26 cellular contexts compared by ENCODE assay signal in the genomic region with DNA sequence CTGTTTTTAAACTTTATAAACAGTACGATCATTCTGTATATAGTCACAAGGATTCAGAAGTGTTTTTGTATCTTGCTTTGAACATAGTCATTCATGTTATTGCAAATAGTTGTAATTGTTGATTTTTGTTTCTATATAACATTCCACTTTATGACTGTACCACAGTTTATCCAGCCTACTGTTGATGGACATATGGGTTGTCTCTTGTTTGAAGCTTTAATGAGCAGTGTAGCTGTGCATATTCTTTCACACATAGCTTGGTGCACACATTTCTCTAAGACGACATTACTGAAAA. TPM values are rescaled to one million over a fixed set of nuclear protein-coding genes. Genes with fewer than 3 reads are reported as not detected.
DNase-seq lines count a peak whose midpoint lies in the region; ATAC-seq, FAIRE-seq and TF ChIP-seq lines count a peak whose summit lies in the region.
"Had no signal": no experiment of that assay in that cellular context is flagged by ENCODE, and none has a peak within 500 bp of the region (broad histone marks: within the 10 kb centered on the region; RNA-seq: fewer than 3 reads in every experiment).

No MANE protein-coding gene starts in this region.

- TF ChIP-seq POLR2A in breast epithelium (IDR thresholded peaks at IDR 0.05) (no peak), GM12892 (IDR thresholded peaks at IDR 0.05; ENCODE audit: low read depth, low read length) (no peak)

- H3K27me3 Mint-ChIP-seq in MCF 10A (ENCODE audit: insufficient read depth, unreplicated experiment) (no peaks in the 10 kb centered on the region), T-cell (no peaks in the 10 kb centered on the region)
- H3K27me3 Mint-ChIP-seq: brain; stimulated activated memory B cell treated with anti-CD40 and anti-IgM and Interleukin-4, amounts not matched to agents 10 μg/mL and 1 μg/mL and 100 μg/mL, for 72 hours had no signal

- H3K4me2 ChIP-seq in skeletal muscle satellite cell (ENCODE audit: low read length): peak overlapping the region; percentile 24
- H3K4me2 ChIP-seq: BLaER1 had no signal

- H3K27me3 ChIP-seq in breast epithelium (no peaks in the 10 kb centered on the region), skeletal muscle satellite cell (ENCODE audit: control insufficient read depth, insufficient read depth, low read length) (no peaks in the 10 kb centered on the region)
- no peaks in the 10 kb centered on the region for H3K27me3 ChIP-seq in effector memory CD4-positive, alpha-beta T cell (replicated peaks; ENCODE audit: control insufficient read depth, insufficient read depth, low read length, poor library complexity, severe bottlenecking)
- H3K27me3 ChIP-seq: BLaER1, testis had no signal

- H3K4me1 Mint-ChIP-seq in MCF 10A (ENCODE audit: insufficient read depth, unreplicated experiment) (peaks cover 13% of the 10 kb centered on the region), T-cell (peaks cover 62 to 76% (median 69%) of the 10 kb centered on the region in 3 donors)

- H3K9me3 Mint-ChIP-seq in MCF 10A (ENCODE audit: unreplicated experiment) (no peaks in the 10 kb centered on the region), T-cell (no peaks in the 10 kb centered on the region)
- H3K9me3 Mint-ChIP-seq: brain; neural crest cell; stimulated activated memory B cell treated with anti-CD40 and anti-IgM and Interleukin-4, amounts not matched to agents 10 μg/mL and 1 μg/mL and 100 μg/mL, for 72 hours; T-helper 1 cell treated with Interleukin-12 subunit alpha and Interleukin-12 subunit beta and Interleukin-4 antibody, amounts not matched to agents 30 μg/mL and 1 μg/mL, for 36 hours had no signal

- peak overlapping the region; percentile 66 for H3K27ac Mint-ChIP-seq in MCF 10A (ENCODE audit: low read depth, unreplicated experiment)
- H3K27ac Mint-ChIP-seq in T-cell: peak overlapping the region; percentile 76 to 82
- H3K27ac Mint-ChIP-seq: stimulated activated memory B cell treated with anti-CD40 and anti-IgM and Interleukin-4, amounts not matched to agents 10 μg/mL and 1 μg/mL and 100 μg/mL, for 72 hours; T-helper 1 cell treated with Interleukin-12 subunit alpha and Interleukin-12 subunit beta and Interleukin-4 antibody, amounts not matched to agents 30 μg/mL and 1 μg/mL, for 36 hours had no signal

- no peak overlapping the region for H3K27ac ChIP-seq in breast epithelium
- peak overlapping the region; percentile 47 for H3K27ac ChIP-seq in effector memory CD4-positive, alpha-beta T cell (ENCODE audit: insufficient read depth, low read length, poor library complexity, severe bottlenecking)
- H3K27ac ChIP-seq: BLaER1, testis had no signal

- TF ChIP-seq CTCF in MCF 10A (IDR thresholded peaks at IDR 0.05; ENCODE audit: unreplicated experiment) (no peak), breast epithelium (IDR thresholded peaks at IDR 0.05) (no peak)

- no peaks in the 10 kb centered on the region for H3K36me3 Mint-ChIP-seq in MCF 10A (ENCODE audit: insufficient read depth, unreplicated experiment)
- peaks cover 11% of the 10 kb centered on the region for H3K36me3 Mint-ChIP-seq in T-cell
- H3K36me3 Mint-ChIP-seq: brain; stimulated activated memory B cell treated with anti-CD40 and anti-IgM and Interleukin-4, amounts not matched to agents 10 μg/mL and 1 μg/mL and 100 μg/mL, for 72 hours had no signal

- H3K4me1 ChIP-seq in breast epithelium (no peaks in the 10 kb centered on the region), skeletal muscle satellite cell (ENCODE audit: control insufficient read depth, insufficient read depth, low read length) (peaks cover 24% of the 10 kb centered on the region)
- no peaks in the 10 kb centered on the region for H3K4me1 ChIP-seq in effector memory CD4-positive, alpha-beta T cell (ENCODE audit: control insufficient read depth, insufficient read depth, low read length, poor library complexity, severe bottlenecking)
- H3K4me1 ChIP-seq: testis had no signal

- no peak for FAIRE-seq in GM12892 (lab: Jason Lieb, UNC)
- FAIRE-seq: GM12878 had no signal

- CTCF ChIA-PET in MCF 10A (lab: Yijun Ruan, JAX): interaction anchor here (0.7 to 1.0 kb wide), 3 partner anchors 18 to 165 kb away, joined by 3 read pairs; no protein-coding TSS in a partner anchor
- CTCF ChIA-PET in T-cell (lab: Charles Lee): interaction anchor here in 1 of 2 donors (0.7 kb wide), 1 partner anchor 343 kb away, joined by 3 read pairs; no protein-coding TSS in a partner anchor

- intact Hi-C loops in MCF 10A (cut with micrococcal nuclease) (no loop called here), breast epithelium (cut with DNase I; ENCODE audit: low total_unique reads) (no loop called here)

- POLR2A ChIA-PET in MCF 10A (lab: Yijun Ruan, JAX): interaction anchor here (0.6 kb wide), 1 partner anchor 1482 kb away, joined by 3 read pairs; no protein-coding TSS in a partner anchor
- POLR2A ChIA-PET in T-cell (lab: Charles Lee): interaction anchor here in 1 of 2 donors (0.6 to 0.7 kb wide), 3 partner anchors 117 to 535 kb away, joined by 3 to 5 read pairs (median 4); no protein-coding TSS in a partner anchor

- H3K9ac ChIP-seq in skeletal muscle satellite cell (ENCODE audit: low read depth, low read length): peak overlapping the region; percentile 33
- H3K9ac ChIP-seq: BLaER1 had no signal

- H3K36me3 ChIP-seq in breast epithelium (no peaks in the 10 kb centered on the region), skeletal muscle satellite cell (ENCODE audit: insufficient read depth, low read length) (no peaks in the 10 kb centered on the region)
- no peaks in the 10 kb centered on the region for H3K36me3 ChIP-seq in effector memory CD4-positive, alpha-beta T cell (ENCODE audit: control insufficient read depth, insufficient read depth, low read length)
- H3K36me3 ChIP-seq: BLaER1 had no signal

- no peak overlapping the region for H3K4me3 ChIP-seq in breast epithelium
- no peak overlapping the region for H3K4me3 ChIP-seq in effector memory CD4-positive, alpha-beta T cell (ENCODE audit: insufficient read depth, low read depth, low read length, poor library complexity, severe bottlenecking)
- H3K4me3 ChIP-seq in skeletal muscle satellite cell (ENCODE audit: low read length): no peak overlapping the region
- H3K4me3 ChIP-seq: BLaER1, GM12878, testis had no signal

- DNase-seq in MCF 10A (ENCODE audit: unreplicated experiment) (no peak), breast epithelium (ENCODE audit: low spot score in 2 of 2) (no peak), T-cell (no peak), amygdala (lab: John Stamatoyannopoulos, UW) (no peak), GM12892 (ENCODE audit: insufficient read length) (no peak)
- DNase-seq in effector memory CD4-positive, alpha-beta T cell: no peak
- DNase-seq: activated CD4-positive, CD25-positive, alpha-beta regulatory T cell treated with anti-CD3 and anti-CD28 coated beads, Interleukin-2, amount 50 U/mL, for 72 hours; activated T-cell treated with anti-CD3 and anti-CD28 coated beads for 4 hours; erythroblast; Karpas-422; kidney glomerular epithelial cell; NCI-H146; NCI-H2107; NCI-H774; RPMI8226; stimulated activated CD4-positive, alpha-beta T cell treated with anti-CD3 and anti-CD28 coated beads, Interleukin-4, amount 100 ng/mL, for 4 hours; testis had no signal

- no peaks in the 10 kb centered on the region for H3K9me3 ChIP-seq in breast epithelium
- no peaks in the 10 kb centered on the region for H3K9me3 ChIP-seq in effector memory CD4-positive, alpha-beta T cell (ENCODE audit: control insufficient read depth, low read length)
- H3K9me3 ChIP-seq in skeletal muscle satellite cell (replicated peaks; ENCODE audit: low read length): no peaks in the 10 kb centered on the region
- H3K9me3 ChIP-seq: BLaER1, testis had no signal

- H3K4me3 Mint-ChIP-seq in MCF 10A (ENCODE audit: unreplicated experiment) (no peak overlapping the region), T-cell (peak overlapping the region in 2 of 3 donors; percentile 37 to 73)
- H3K4me3 Mint-ChIP-seq: brain; neural crest cell; stimulated activated memory B cell treated with anti-CD40 and anti-IgM and Interleukin-4, amounts not matched to agents 10 μg/mL and 1 μg/mL and 100 μg/mL, for 72 hours; T-helper 1 cell treated with Interleukin-12 subunit alpha and Interleukin-12 subunit beta and Interleukin-4 antibody, amounts not matched to agents 30 μg/mL and 1 μg/mL, for 36 hours had no signal

- ATAC-seq in T-cell (replicated peaks in 1 of 4) (no peak), GM21825 (IDR thresholded peaks at IDR 0.05; ENCODE audit: unreplicated experiment) (no peak)
- ATAC-seq: GM12878; sciatic nerve; stimulated activated memory B cell treated with anti-CD40 and anti-IgM and Interleukin-4, amounts not matched to agents 10 μg/mL and 1 μg/mL and 100 μg/mL, for 72 hours had no signal

- no TSS peak for BruUV-seq in MCF 10A (replicated peaks; lab: Mats Ljungman, UMichigan)

RNA-seq across cellular contexts. Expression of a gene that starts 6.1 kb away (rescaled TPM):
- total RNA-seq in MCF 10A (2022) (0.37 and 0.42 TPM in 2 replicates), breast epithelium (1 to 10 TPM in 1 of 3 donors, under 1 TPM in 2; 0.32 to 3.9 (median 0.73) TPM), T-cell (10 to 100 TPM in 2 of 5 donors, 1 to 10 TPM in 3; 4.8 to 13.4 (median 5.3) TPM)
- 0.22 TPM in 1 of 2 replicates, not detected in the other for total RNA-seq in skeletal muscle satellite cell (2012; rRNA removed)
- polyA plus RNA-seq in GM12892 (2012; ENCODE audit: missing spikeins): 0.36 TPM

RNA-seq across cellular contexts. Expression of a gene that starts 52.5 kb away (rescaled TPM):
- 28.4 and 38.6 TPM in 2 replicates for total RNA-seq in MCF 10A (2022)
- 10 to 100 TPM; 15.5 to 24.7 (median 24.6) TPM for total RNA-seq in breast epithelium
- 10 to 100 TPM; 26.7 to 37.1 (median 33.8) TPM for total RNA-seq in T-cell
- total RNA-seq in skeletal muscle satellite cell (2012; rRNA removed): 11.4 and 19.0 TPM in 2 replicates
- polyA plus RNA-seq in GM12892 (2012; ENCODE audit: missing spikeins): 96.2 TPM
